ENCODE assay signal across 1 cellular context in the genomic region with DNA sequence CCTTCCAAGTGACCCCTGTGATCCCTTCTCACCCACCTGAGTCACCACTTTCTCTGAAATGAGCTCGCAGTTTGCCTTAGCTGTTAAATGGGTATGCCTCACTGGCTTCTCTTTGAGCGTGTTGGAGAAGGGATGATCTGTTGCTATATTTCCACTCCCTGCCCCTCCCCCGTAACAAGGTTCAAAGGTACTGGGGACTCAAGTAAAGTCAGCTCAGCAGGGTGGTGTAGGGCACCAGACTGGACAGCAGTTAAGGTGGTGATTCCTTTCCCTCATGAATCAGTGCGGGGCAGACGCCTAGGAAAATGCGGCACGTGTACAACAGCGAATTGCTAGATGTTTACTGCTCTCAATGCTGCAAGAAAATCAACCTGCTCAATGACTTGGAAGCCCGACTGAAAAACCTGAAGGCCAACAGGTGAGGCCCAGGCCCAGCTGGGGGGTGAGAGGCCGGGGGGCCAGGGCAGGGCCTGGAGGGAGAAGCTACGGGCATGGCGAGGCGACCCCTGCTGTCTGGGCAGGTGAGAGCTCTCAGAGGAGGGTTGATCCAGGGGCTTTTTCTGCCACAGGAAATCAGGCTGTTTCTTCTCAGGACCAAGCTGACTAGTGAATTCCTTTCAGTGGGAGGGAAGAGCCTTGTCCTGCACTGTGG.
TF ChIP-seq lines count a peak whose summit lies in the region.

No MANE protein-coding gene starts in this region.

TF ChIP-seq in HepG2, 621 proteins besides CTCF, POLR2A, EP300 and RAD21 (continued from another document):
- TF ChIP-seq, protein P1, sequence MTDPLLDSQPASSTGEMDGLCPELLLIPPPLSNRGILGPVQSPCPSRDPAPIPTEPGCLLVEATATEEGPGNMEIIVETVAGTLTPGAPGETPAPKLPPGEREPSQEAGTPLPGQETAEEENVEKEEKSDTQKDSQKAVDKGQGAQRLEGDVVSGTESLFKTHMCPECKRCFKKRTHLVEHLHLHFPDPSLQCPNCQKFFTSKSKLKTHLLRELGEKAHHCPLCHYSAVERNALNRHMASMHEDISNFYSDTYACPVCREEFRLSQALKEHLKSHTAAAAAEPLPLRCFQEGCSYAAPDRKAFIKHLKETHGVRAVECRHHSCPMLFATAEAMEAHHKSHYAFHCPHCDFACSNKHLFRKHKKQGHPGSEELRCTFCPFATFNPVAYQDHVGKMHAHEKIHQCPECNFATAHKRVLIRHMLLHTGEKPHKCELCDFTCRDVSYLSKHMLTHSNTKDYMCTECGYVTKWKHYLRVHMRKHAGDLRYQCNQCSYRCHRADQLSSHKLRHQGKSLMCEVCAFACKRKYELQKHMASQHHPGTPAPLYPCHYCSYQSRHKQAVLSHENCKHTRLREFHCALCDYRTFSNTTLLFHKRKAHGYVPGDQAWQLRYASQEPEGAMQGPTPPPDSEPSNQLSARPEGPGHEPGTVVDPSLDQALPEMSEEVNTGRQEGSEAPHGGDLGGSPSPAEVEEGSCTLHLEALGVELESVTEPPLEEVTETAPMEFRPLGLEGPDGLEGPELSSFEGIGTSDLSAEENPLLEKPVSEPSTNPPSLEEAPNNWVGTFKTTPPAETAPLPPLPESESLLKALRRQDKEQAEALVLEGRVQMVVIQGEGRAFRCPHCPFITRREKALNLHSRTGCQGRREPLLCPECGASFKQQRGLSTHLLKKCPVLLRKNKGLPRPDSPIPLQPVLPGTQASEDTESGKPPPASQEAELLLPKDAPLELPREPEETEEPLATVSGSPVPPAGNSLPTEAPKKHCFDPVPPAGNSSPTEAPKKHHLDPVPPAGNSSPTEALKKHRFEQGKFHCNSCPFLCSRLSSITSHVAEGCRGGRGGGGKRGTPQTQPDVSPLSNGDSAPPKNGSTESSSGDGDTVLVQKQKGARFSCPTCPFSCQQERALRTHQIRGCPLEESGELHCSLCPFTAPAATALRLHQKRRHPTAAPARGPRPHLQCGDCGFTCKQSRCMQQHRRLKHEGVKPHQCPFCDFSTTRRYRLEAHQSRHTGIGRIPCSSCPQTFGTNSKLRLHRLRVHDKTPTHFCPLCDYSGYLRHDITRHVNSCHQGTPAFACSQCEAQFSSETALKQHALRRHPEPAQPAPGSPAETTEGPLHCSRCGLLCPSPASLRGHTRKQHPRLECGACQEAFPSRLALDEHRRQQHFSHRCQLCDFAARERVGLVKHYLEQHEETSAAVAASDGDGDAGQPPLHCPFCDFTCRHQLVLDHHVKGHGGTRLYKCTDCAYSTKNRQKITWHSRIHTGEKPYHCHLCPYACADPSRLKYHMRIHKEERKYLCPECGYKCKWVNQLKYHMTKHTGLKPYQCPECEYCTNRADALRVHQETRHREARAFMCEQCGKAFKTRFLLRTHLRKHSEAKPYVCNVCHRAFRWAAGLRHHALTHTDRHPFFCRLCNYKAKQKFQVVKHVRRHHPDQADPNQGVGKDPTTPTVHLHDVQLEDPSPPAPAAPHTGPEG (CRISPR knock-in tag; IDR thresholded peaks at IDR 0.05): no peak
- TF ChIP-seq ATF5 (CRISPR knock-in tag; IDR thresholded peaks at IDR 0.05; ENCODE audit: low read depth) (no peak), ZNF740 (CRISPR knock-in tag; IDR thresholded peaks at IDR 0.05) (peak; percentile 58; the same call in 1 of the 2 replicates), ZNF354B (CRISPR knock-in tag; IDR thresholded peaks at IDR 0.05) (no peak), STAG1 (CRISPR knock-in tag; IDR thresholded peaks at IDR 0.05) (0 out of 2 replicates have a peak, but pooled peaks have one; percentile 11), HNF4A (CRISPR knock-in tag; IDR thresholded peaks at IDR 0.05) (peak; percentile 54), DNMT3B (CRISPR knock-in tag; conservative IDR thresholded peaks at IDR 0.05) (no peak), ZNF629 (CRISPR knock-in tag; conservative IDR thresholded peaks at IDR 0.05) (peak; percentile 88), AGO2 (optimal IDR thresholded peaks at IDR 0.05; ENCODE audit: low read depth, low read length) (no peak)
TF ChIP-seq in HepG2: peak in this region for 6.
